ENCODE assay signal across 8 cellular contexts in genomic region chr18:54958711-54959625, GRCh38. TPM values are rescaled to one million over a fixed set of nuclear protein-coding genes. Genes with fewer than 3 reads are reported as not detected.
DNase-seq lines count a peak whose midpoint lies in the region; ATAC-seq and TF ChIP-seq lines count a peak whose summit lies in the region.

A gene with protein sequence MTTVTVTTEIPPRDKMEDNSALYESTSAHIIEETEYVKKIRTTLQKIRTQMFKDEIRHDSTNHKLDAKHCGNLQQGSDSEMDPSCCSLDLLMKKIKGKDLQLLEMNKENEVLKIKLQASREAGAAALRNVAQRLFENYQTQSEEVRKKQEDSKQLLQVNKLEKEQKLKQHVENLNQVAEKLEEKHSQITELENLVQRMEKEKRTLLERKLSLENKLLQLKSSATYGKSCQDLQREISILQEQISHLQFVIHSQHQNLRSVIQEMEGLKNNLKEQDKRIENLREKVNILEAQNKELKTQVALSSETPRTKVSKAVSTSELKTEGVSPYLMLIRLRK (minus strand): TSS chr18:54959461. CDS start chr18:54942791, 16,670 bp downstream.

- H3K4me3 ChIP-seq in Caco-2 (ENCODE audit: low read depth, low read length) (peak within 1 kb of the TSS; percentile 63), osteoblast (ENCODE audit: insufficient read depth, low read length) (peak within 1 kb of the TSS; percentile 83)

- intact Hi-C loops in Caco-2 (cut with micrococcal nuclease; ENCODE audit: unreplicated experiment), result loop anchor here (1.0 kb wide), 2 partner anchors 11 to 24 kb away; no protein-coding TSS in a partner anchor

- CTCF ChIA-PET in Caco-2 (lab: Charles Lee), result no interaction called here

- H4K20me1 ChIP-seq in osteoblast (ENCODE audit: insufficient read depth, low read length), result no peaks in the 10 kb centered on the region

- no peak for TF ChIP-seq CTCF in Caco-2 (IDR thresholded peaks at IDR 0.05; ENCODE audit: insufficient read depth in 1 of 2, low read depth in 1 of 2, low read length in 1 of 2, severe bottlenecking in 1 of 2, unreplicated experiment in 1 of 2)
- no peak for TF ChIP-seq CTCF in foreskin keratinocyte (conservative IDR thresholded peaks at IDR 0.05)
- no peak for TF ChIP-seq CTCF in osteoblast (IDR thresholded peaks at IDR 0.05; ENCODE audit: extremely low read depth, low read depth, low read length)

- no peaks in the 10 kb centered on the region for H3K27me3 Mint-ChIP-seq in Caco-2 (ENCODE audit: insufficient read depth, unreplicated experiment)

- H3K36me3 ChIP-seq in Caco-2 (ENCODE audit: control insufficient read depth, insufficient read depth, low read length) (no peaks in the 10 kb centered on the region), osteoblast (ENCODE audit: insufficient read depth, low read length) (no peaks in the 10 kb centered on the region)

- H3K9me3 Mint-ChIP-seq in Caco-2 (ENCODE audit: unreplicated experiment), result no peaks in the 10 kb centered on the region

- peaks cover 14% of the 10 kb centered on the region for H3K4me1 Mint-ChIP-seq in Caco-2 (ENCODE audit: low read depth, unreplicated experiment)

- peak; percentile 80 to 85 for DNase-seq in Caco-2
- DNase-seq in NCI-H510A treated with DMSO at 0.1 percent for 48 hours (lab: John Stamatoyannopoulos, UW), result peak; percentile 59
- no peak for DNase-seq in foreskin keratinocyte
- peak; percentile 90 for DNase-seq in osteoblast (ENCODE audit: insufficient read length, low spot score, missing footprints)

- no peaks in the 10 kb centered on the region for H3K36me3 Mint-ChIP-seq in Caco-2 (ENCODE audit: insufficient read depth, unreplicated experiment)

- POLR2A ChIA-PET in Caco-2 (lab: Charles Lee), result no interaction called here

- H3K79me2 ChIP-seq in osteoblast (ENCODE audit: insufficient read depth, low read length), result no peaks in the 10 kb centered on the region

- peak within 1 kb of the TSS; percentile 92 for H2AFZ ChIP-seq in osteoblast (ENCODE audit: low read length)

- peak within 1 kb of the TSS; percentile 90 for H3K4me2 ChIP-seq in osteoblast (ENCODE audit: insufficient read depth, low read length)

- H3K9me3 ChIP-seq in Caco-2 (no peaks in the 10 kb centered on the region), osteoblast (ENCODE audit: low read depth, low read length) (no peaks in the 10 kb centered on the region)

- ATAC-seq in foreskin keratinocyte (peak; percentile 91), HG03571 (IDR thresholded peaks at IDR 0.05; ENCODE audit: unreplicated experiment) (no peak), HG03460 (IDR thresholded peaks at IDR 0.05; ENCODE audit: unreplicated experiment) (no peak), SK-N-SH treated with all-trans-retinoic acid at 6 μM for 48 hours (no peak), GM19324 (IDR thresholded peaks at IDR 0.05; ENCODE audit: low FRiP score, unreplicated experiment) (no peak)

- BruUV-seq in Caco-2 (replicated peaks; lab: Mats Ljungman, UMichigan), result no TSS peak

- H3K4me1 ChIP-seq in Caco-2 (peaks cover 8% of the 10 kb centered on the region; the same call in 1 of the 2 replicates), foreskin keratinocyte (peaks cover 6% of the 10 kb centered on the region), osteoblast (ENCODE audit: insufficient read depth, low read length) (peaks cover 12% of the 10 kb centered on the region)

- H3K27ac ChIP-seq in foreskin keratinocyte (peak within 1 kb of the TSS; percentile 22), osteoblast (ENCODE audit: low read depth, low read length) (no peak within 1 kb of the TSS)

- H3K27me3 ChIP-seq in Caco-2 (replicated peaks; ENCODE audit: control insufficient read depth, insufficient read depth, low read length) (no peaks in the 10 kb centered on the region), foreskin keratinocyte (no peaks in the 10 kb centered on the region), osteoblast (ENCODE audit: insufficient read depth, low read length) (no peaks in the 10 kb centered on the region)

- peak within 1 kb of the TSS; percentile 90 for H3K4me3 Mint-ChIP-seq in Caco-2 (ENCODE audit: unreplicated experiment)

- H3K27ac Mint-ChIP-seq in Caco-2 (ENCODE audit: unreplicated experiment), result peak within 1 kb of the TSS; percentile 81

TF ChIP-seq in SK-N-SH treated with all-trans-retinoic acid at 6 μM for 48 hours, 23 proteins besides CTCF, POLR2A, EP300 and RAD21:
- TF ChIP-seq ISL1 (CRISPR knock-in tag; IDR thresholded peaks at IDR 0.05), result no peak
- no peak for TF ChIP-seq TOX (CRISPR knock-in tag; IDR thresholded peaks at IDR 0.05; ENCODE audit: borderline replicate concordance)
- TF ChIP-seq SNAI2 (CRISPR knock-in tag; IDR thresholded peaks at IDR 0.05), result no peak
- TF ChIP-seq, protein P1, sequence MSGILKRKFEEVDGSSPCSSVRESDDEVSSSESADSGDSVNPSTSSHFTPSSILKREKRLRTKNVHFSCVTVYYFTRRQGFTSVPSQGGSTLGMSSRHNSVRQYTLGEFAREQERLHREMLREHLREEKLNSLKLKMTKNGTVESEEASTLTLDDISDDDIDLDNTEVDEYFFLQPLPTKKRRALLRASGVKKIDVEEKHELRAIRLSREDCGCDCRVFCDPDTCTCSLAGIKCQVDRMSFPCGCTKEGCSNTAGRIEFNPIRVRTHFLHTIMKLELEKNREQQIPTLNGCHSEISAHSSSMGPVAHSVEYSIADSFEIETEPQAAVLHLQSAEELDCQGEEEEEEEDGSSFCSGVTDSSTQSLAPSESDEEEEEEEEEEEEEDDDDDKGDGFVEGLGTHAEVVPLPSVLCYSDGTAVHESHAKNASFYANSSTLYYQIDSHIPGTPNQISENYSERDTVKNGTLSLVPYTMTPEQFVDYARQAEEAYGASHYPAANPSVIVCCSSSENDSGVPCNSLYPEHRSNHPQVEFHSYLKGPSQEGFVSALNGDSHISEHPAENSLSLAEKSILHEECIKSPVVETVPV (CRISPR knock-in tag; IDR thresholded peaks at IDR 0.05), result no peak
- TF ChIP-seq, protein P2, sequence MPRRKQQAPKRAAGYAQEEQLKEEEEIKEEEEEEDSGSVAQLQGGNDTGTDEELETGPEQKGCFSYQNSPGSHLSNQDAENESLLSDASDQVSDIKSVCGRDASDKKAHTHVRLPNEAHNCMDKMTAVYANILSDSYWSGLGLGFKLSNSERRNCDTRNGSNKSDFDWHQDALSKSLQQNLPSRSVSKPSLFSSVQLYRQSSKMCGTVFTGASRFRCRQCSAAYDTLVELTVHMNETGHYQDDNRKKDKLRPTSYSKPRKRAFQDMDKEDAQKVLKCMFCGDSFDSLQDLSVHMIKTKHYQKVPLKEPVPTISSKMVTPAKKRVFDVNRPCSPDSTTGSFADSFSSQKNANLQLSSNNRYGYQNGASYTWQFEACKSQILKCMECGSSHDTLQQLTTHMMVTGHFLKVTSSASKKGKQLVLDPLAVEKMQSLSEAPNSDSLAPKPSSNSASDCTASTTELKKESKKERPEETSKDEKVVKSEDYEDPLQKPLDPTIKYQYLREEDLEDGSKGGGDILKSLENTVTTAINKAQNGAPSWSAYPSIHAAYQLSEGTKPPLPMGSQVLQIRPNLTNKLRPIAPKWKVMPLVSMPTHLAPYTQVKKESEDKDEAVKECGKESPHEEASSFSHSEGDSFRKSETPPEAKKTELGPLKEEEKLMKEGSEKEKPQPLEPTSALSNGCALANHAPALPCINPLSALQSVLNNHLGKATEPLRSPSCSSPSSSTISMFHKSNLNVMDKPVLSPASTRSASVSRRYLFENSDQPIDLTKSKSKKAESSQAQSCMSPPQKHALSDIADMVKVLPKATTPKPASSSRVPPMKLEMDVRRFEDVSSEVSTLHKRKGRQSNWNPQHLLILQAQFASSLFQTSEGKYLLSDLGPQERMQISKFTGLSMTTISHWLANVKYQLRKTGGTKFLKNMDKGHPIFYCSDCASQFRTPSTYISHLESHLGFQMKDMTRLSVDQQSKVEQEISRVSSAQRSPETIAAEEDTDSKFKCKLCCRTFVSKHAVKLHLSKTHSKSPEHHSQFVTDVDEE (CRISPR knock-in tag; IDR thresholded peaks at IDR 0.05), result no peak
- no peak for TF ChIP-seq ARNTL (CRISPR knock-in tag; IDR thresholded peaks at IDR 0.05; ENCODE audit: borderline replicate concordance, low read depth)
- no peak for TF ChIP-seq RARB (CRISPR knock-in tag; IDR thresholded peaks at IDR 0.05)
- no peak for TF ChIP-seq ZC3H10 (CRISPR knock-in tag; IDR thresholded peaks at IDR 0.05)
- no peak for TF ChIP-seq ZNF8 (CRISPR knock-in tag; IDR thresholded peaks at IDR 0.05)
- TF ChIP-seq ESRRG (CRISPR knock-in tag; IDR thresholded peaks at IDR 0.05), result no peak
- TF ChIP-seq ZNF565 (CRISPR knock-in tag; conservative IDR thresholded peaks at IDR 0.05; ENCODE audit: low read depth), result no peak
- TF ChIP-seq OSR1 (CRISPR knock-in tag; IDR thresholded peaks at IDR 0.05), result no peak
- TF ChIP-seq TCF4 (CRISPR knock-in tag; IDR thresholded peaks at IDR 0.05; ENCODE audit: borderline replicate concordance), result no peak
- no peak for TF ChIP-seq BACH2 (CRISPR knock-in tag; IDR thresholded peaks at IDR 0.05; ENCODE audit: borderline replicate concordance)
- TF ChIP-seq ZNF70 (CRISPR knock-in tag; IDR thresholded peaks at IDR 0.05), result no peak
- TF ChIP-seq CSDC2 (CRISPR knock-in tag; IDR thresholded peaks at IDR 0.05), result no peak
- TF ChIP-seq ZFP30 (CRISPR knock-in tag; IDR thresholded peaks at IDR 0.05), result no peak
- no peak for TF ChIP-seq PPARA (CRISPR knock-in tag; IDR thresholded peaks at IDR 0.05; ENCODE audit: borderline replicate concordance)
- no peak for TF ChIP-seq ZFP3 (CRISPR knock-in tag; IDR thresholded peaks at IDR 0.05)

RNA-seq across cellular contexts. Expression of the gene that starts here (rescaled TPM):
- total RNA-seq in Caco-2 (2022) (6.9 and 7.6 TPM in 2 replicates), foreskin keratinocyte (3.9 and 4.0 TPM in 2 replicates), osteoblast (9.0 and 13.3 TPM in 2 replicates)
- polyA plus RNA-seq in foreskin keratinocyte, result 0.78 and 1.4 TPM in 2 replicates

Comparison
In these comparisons a context has a peak if more than half of its experiments do, and no peak if none do; other contexts are left out.
1. DNase-seq: peak in Caco-2 (2 of 2), NCI-H510A treated with DMSO at 0.1 percent for 48 hours (single experiment) and osteoblast (single experiment); none in foreskin keratinocyte (0 of 2).